Comparison of ENCODE assay signal across 21 cellular contexts in genomic region chr17:37768438-37768837, GRCh38. TPM values are rescaled to one million over a fixed set of nuclear protein-coding genes. Genes with fewer than 3 reads are reported as not detected.
DNase-seq lines count a peak whose midpoint lies in the region; ATAC-seq and TF ChIP-seq lines count a peak whose summit lies in the region.
"Had no signal": no experiment of that assay in that cellular context is flagged by ENCODE, and none has a peak within 500 bp of the region (broad histone marks: within the 10 kb centered on the region; RNA-seq: fewer than 3 reads in every experiment).

No MANE protein-coding gene starts in this region.

- no peak for DNase-seq in stimulated activated naive B cell treated with anti-CD40 and anti-IgM and Interleukin-4, amounts not matched to agents 10 μg/mL and 1 μg/mL and 100 μg/mL, for 72 hours
- DNase-seq in HPDE6-E6E7 (ENCODE audit: extremely low spot score): no peak
- DNase-seq: 8988T; C1 segment of cervical spinal cord; Calu3; CD4-positive, alpha-beta memory T cell; COR-L47; DMS53; DMS79 treated with DMSO at 0.1 percent for 48 hours; GF-D8; GM23248; H7; HCEC 1CT had no signal

- H3K4me1 Mint-ChIP-seq in stimulated activated naive B cell treated with anti-CD40 and anti-IgM and Interleukin-4, amounts not matched to agents 10 μg/mL and 1 μg/mL and 100 μg/mL, for 72 hours: peaks cover 59 to 90% of the 10 kb centered on the region in 2 donors

- H3K27ac ChIP-seq in HEK293 (ENCODE audit: extremely low read depth, low read depth, low read length) (no peak overlapping the region), OCI-LY3 (ENCODE audit: low read length) (peak overlapping the region; percentile 69)
- H3K27ac ChIP-seq: A549, GM23248 had no signal

- no peaks in the 10 kb centered on the region for H4K20me1 ChIP-seq in OCI-LY3 (ENCODE audit: insufficient read depth, low read length)

- peaks cover 0 to 3% of the 10 kb centered on the region in 2 donors for H3K27me3 Mint-ChIP-seq in stimulated activated naive B cell treated with anti-CD40 and anti-IgM and Interleukin-4, amounts not matched to agents 10 μg/mL and 1 μg/mL and 100 μg/mL, for 72 hours

- H3K36me3 ChIP-seq in HEK293 (ENCODE audit: control insufficient read depth in 2 of 2, insufficient read depth in 1 of 2, low read length in 2 of 2) (no peaks in the 10 kb centered on the region), OCI-LY3 (replicated peaks; ENCODE audit: low read depth, low read length) (peaks cover 8% of the 10 kb centered on the region)

- H3K79me2 ChIP-seq in OCI-LY3 (ENCODE audit: low read length): no peaks in the 10 kb centered on the region

- H2AFZ ChIP-seq in OCI-LY3 (ENCODE audit: low read depth, low read length): no peak overlapping the region
- H2AFZ ChIP-seq: GM23248 had no signal

- no peak overlapping the region for H3K4me3 ChIP-seq in HEK293 (ENCODE audit: low read depth, low read length)
- no peak overlapping the region for H3K4me3 ChIP-seq in OCI-LY3 (ENCODE audit: low read length)
- peak overlapping the region; percentile 20; the same call in 1 of the 2 replicates for H3K4me3 ChIP-seq in iPS-18c (ENCODE audit: insufficient read depth, low read depth, low read length)
- H3K4me3 ChIP-seq: A549, GM23248 had no signal

- H3K36me3 Mint-ChIP-seq in stimulated activated naive B cell treated with anti-CD40 and anti-IgM and Interleukin-4, amounts not matched to agents 10 μg/mL and 1 μg/mL and 100 μg/mL, for 72 hours: peaks cover 9 to 13% of the 10 kb centered on the region in 2 donors
- H3K36me3 Mint-ChIP-seq: CD4-positive, alpha-beta memory T cell had no signal

- TF ChIP-seq CTCF in HEK293 (tag by site-specific recombination; IDR thresholded peaks at IDR 0.05) (no peak), OCI-LY3 (IDR thresholded peaks at IDR 0.05; ENCODE audit: low read depth, low read length) (no peak)

- POLR2A ChIA-PET in HEK293 (lab: Yijun Ruan, JAX): no interaction called here

- peaks cover 3 to 6% of the 10 kb centered on the region in 2 donors for H3K9me3 Mint-ChIP-seq in stimulated activated naive B cell treated with anti-CD40 and anti-IgM and Interleukin-4, amounts not matched to agents 10 μg/mL and 1 μg/mL and 100 μg/mL, for 72 hours

- peak; percentile 43 to 49 for ATAC-seq in stimulated activated naive B cell treated with anti-CD40 and anti-IgM and Interleukin-4, amounts not matched to agents 10 μg/mL and 1 μg/mL and 100 μg/mL, for 72 hours (replicated peaks)
- no peak for ATAC-seq in HG03280 (IDR thresholded peaks at IDR 0.05; ENCODE audit: unreplicated experiment)
- ATAC-seq in esophagus mucosa: no peak
- ATAC-seq: A549 had no signal

- H3K27me3 ChIP-seq in OCI-LY3 (ENCODE audit: low read depth, low read length): peaks cover 13% of the 10 kb centered on the region

- CTCF ChIA-PET in HEK293 (lab: Yijun Ruan, JAX): interaction anchor here (0.7 kb wide), 1 partner anchor 77 kb away, joined by 3 read pairs; no protein-coding TSS in a partner anchor

- peak overlapping the region; percentile 60; the same call in 1 of the 2 replicates for H3K4me2 ChIP-seq in OCI-LY3 (ENCODE audit: low read length)
- H3K4me2 ChIP-seq: A549 had no signal

- peak overlapping the region; percentile 36 to 43 for H3K4me3 Mint-ChIP-seq in stimulated activated naive B cell treated with anti-CD40 and anti-IgM and Interleukin-4, amounts not matched to agents 10 μg/mL and 1 μg/mL and 100 μg/mL, for 72 hours
- H3K4me3 Mint-ChIP-seq: CD4-positive, alpha-beta memory T cell had no signal

- no peak overlapping the region for H3K9ac ChIP-seq in OCI-LY3 (ENCODE audit: low read length)
- H3K9ac ChIP-seq: GM23248 had no signal

- peak overlapping the region; percentile 93 for H3K27ac Mint-ChIP-seq in stimulated activated naive B cell treated with anti-CD40 and anti-IgM and Interleukin-4, amounts not matched to agents 10 μg/mL and 1 μg/mL and 100 μg/mL, for 72 hours
- H3K27ac Mint-ChIP-seq: CD4-positive, alpha-beta memory T cell had no signal

- H3K4me1 ChIP-seq in HEK293 (ENCODE audit: control insufficient read depth, insufficient read depth, low read length) (0 out of 2 replicates have a peak, but pooled peaks cover 3% of the 10 kb centered on the region), OCI-LY3 (ENCODE audit: low read length) (peaks cover 93% of the 10 kb centered on the region)

- no peaks in the 10 kb centered on the region for H3K9me3 ChIP-seq in HEK293 (ENCODE audit: control insufficient read depth, insufficient read depth, low read depth, low read length)
- peaks cover 5% of the 10 kb centered on the region; the same call in 1 of the 2 replicates for H3K9me3 ChIP-seq in OCI-LY3 (ENCODE audit: insufficient read depth, low read length)
- peaks cover 5% of the 10 kb centered on the region for H3K9me3 ChIP-seq in iPS-18c (ENCODE audit: control insufficient read depth, insufficient read depth, low read length)
- H3K9me3 ChIP-seq: A549 had no signal

TF ChIP-seq in HEK293, 187 proteins besides CTCF, POLR2A, EP300 and RAD21:
- TF ChIP-seq ZNF529 (tag by site-specific recombination; IDR thresholded peaks at IDR 0.05; ENCODE audit: insufficient replicate concordance) (peak; percentile 55), ZNF549 (tag by site-specific recombination; IDR thresholded peaks at IDR 0.05) (0 out of 2 replicates have a peak, but pooled peaks have one; percentile 5), SETDB1 (IDR thresholded peaks at IDR 0.05; ENCODE audit: insufficient read length, low read length) (peak; percentile 82), ZNF747 (tag by site-specific recombination; IDR thresholded peaks at IDR 0.05) (no peak), ZNF175 (tag by site-specific recombination; IDR thresholded peaks at IDR 0.05) (no peak), ZNF112 (tag by site-specific recombination; IDR thresholded peaks at IDR 0.05) (no peak), GLI2 (tag by site-specific recombination; IDR thresholded peaks at IDR 0.05; ENCODE audit: borderline replicate concordance, low read depth) (no peak), ZEB2 (tag by site-specific recombination; IDR thresholded peaks at IDR 0.05) (no peak), ZSCAN5A (tag by site-specific recombination; IDR thresholded peaks at IDR 0.05) (no peak), ZNF626 (tag by site-specific recombination; IDR thresholded peaks at IDR 0.05) (peak; percentile 50; the same call in 1 of the 2 replicates), ZNF140 (tag by site-specific recombination; IDR thresholded peaks at IDR 0.05) (0 out of 2 replicates have a peak, but pooled peaks have one; percentile 20), ZNF621 (tag by site-specific recombination; IDR thresholded peaks at IDR 0.05) (no peak), TRIM28 (IDR thresholded peaks at IDR 0.05; ENCODE audit: borderline replicate concordance, low read length) (peak; percentile 60; the same call in 1 of the 2 replicates), ZNF677 (tag by site-specific recombination; IDR thresholded peaks at IDR 0.05) (no peak)

RNA-seq across cellular contexts. Expression of gene HNF1B, which starts 23.6 kb away (rescaled TPM):
- not detected for total RNA-seq in esophagus mucosa
- total RNA-seq: CD4-positive, alpha-beta memory T cell; Daoy; G401; GM23248 had no signal

Comparison
In these comparisons a context has a peak if more than half of its experiments do, and no peak if none do; other contexts are left out.
1. ATAC-seq: peak in stimulated activated naive B cell treated with anti-CD40 and anti-IgM and Interleukin-4, amounts not matched to agents 10 μg/mL and 1 μg/mL and 100 μg/mL, for 72 hours (2 of 2); none in HG03280 (single experiment) and esophagus mucosa (single experiment).